ENCODE assay signal across 8 cellular contexts in genomic region chr7:35985126-35985754, GRCh38.
DNase-seq lines count a peak whose midpoint lies in the region; ATAC-seq and TF ChIP-seq lines count a peak whose summit lies in the region.

No MANE protein-coding gene starts in this region.

- H3K4me1 Mint-ChIP-seq in activated naive CD8-positive, alpha-beta T cell treated with anti-CD3 and anti-CD28 coated beads, Interleukin-2, amount 10 ng/mL, durations not matched to agents 7 days and 5 days = no peaks in the 10 kb centered on the region

- H3K36me3 ChIP-seq in HCT116 (ENCODE audit: control insufficient read depth in 1 of 2, insufficient read depth in 2 of 2, low read length in 2 of 2) (no peaks in the 10 kb centered on the region), SU-DHL-6 (ENCODE audit: low read length) (no peaks in the 10 kb centered on the region)

- H3K4me2 ChIP-seq in HCT116 (ENCODE audit: low read length) = no peak overlapping the region
- no peak overlapping the region for H3K4me2 ChIP-seq in SU-DHL-6 (ENCODE audit: low read depth, low read length, poor library complexity, severe bottlenecking)

- H3K27me3 ChIP-seq in HCT116 (ENCODE audit: insufficient read depth, low read length) = no peaks in the 10 kb centered on the region
- H3K27me3 ChIP-seq in SU-DHL-6 (ENCODE audit: low read length) = no peaks in the 10 kb centered on the region

- TF ChIP-seq POLR2A in HCT116 (IDR thresholded peaks at IDR 0.05; ENCODE audit: borderline replicate concordance, extremely low read depth, insufficient read depth, insufficient read length) = no peak

- no peaks in the 10 kb centered on the region for H3K36me3 Mint-ChIP-seq in activated naive CD8-positive, alpha-beta T cell treated with anti-CD3 and anti-CD28 coated beads, Interleukin-2, amount 10 ng/mL, durations not matched to agents 7 days and 5 days

- H3K79me2 ChIP-seq in HCT116 (ENCODE audit: insufficient read depth, low read length) = no peaks in the 10 kb centered on the region
- no peaks in the 10 kb centered on the region for H3K79me2 ChIP-seq in SU-DHL-6 (ENCODE audit: insufficient read depth, low read length)

- H3K4me3 Mint-ChIP-seq in activated naive CD8-positive, alpha-beta T cell treated with anti-CD3 and anti-CD28 coated beads, Interleukin-2, amount 10 ng/mL, durations not matched to agents 7 days and 5 days = no peak overlapping the region

- H3K9me3 ChIP-seq in HCT116 (ENCODE audit: control insufficient read depth in 1 of 2, insufficient read depth in 1 of 2, low read depth in 1 of 2, low read length in 2 of 2) = no peaks in the 10 kb centered on the region
- no peaks in the 10 kb centered on the region for H3K9me3 ChIP-seq in SU-DHL-6 (ENCODE audit: insufficient read depth, low read length)

- peak; percentile 47 for DNase-seq in GF-D8 (lab: John Stamatoyannopoulos, UW)
- DNase-seq in HCT116 (ENCODE audit: low read depth, low spot score) = peak; percentile 47
- DNase-seq in MV-4-11 (lab: John Stamatoyannopoulos, UW) = peak; percentile 62
- DNase-seq in activated naive CD8-positive, alpha-beta T cell treated with anti-CD3 and anti-CD28 coated beads, Interleukin-2, amount 10 ng/mL, durations not matched to agents 7 days and 5 days = peak; percentile 71
- peak; percentile 85 for DNase-seq in left cardiac atrium
- peak; percentile 65 for DNase-seq in putamen (ENCODE audit: low spot score)
- no peak for DNase-seq in OCI-M2 (lab: John Stamatoyannopoulos, UW; ENCODE audit: unreplicated experiment)

- TF ChIP-seq CTCF in HCT116 (IDR thresholded peaks at IDR 0.05 in 2 of 3, conservative IDR thresholded peaks at IDR 0.05 in 1 of 3; ENCODE audit: borderline replicate concordance in 1 of 3, insufficient read depth in 1 of 3, low read depth in 2 of 3, low read length in 2 of 3) = peak; percentile 92 to 96 (median 93)
- TF ChIP-seq CTCF in SU-DHL-6 (IDR thresholded peaks at IDR 0.05; ENCODE audit: insufficient read depth, low read length, poor library complexity, severe bottlenecking) = peak; percentile 97

- peak; percentile 99 for TF ChIP-seq RAD21 in HCT116 (IDR thresholded peaks at IDR 0.05; ENCODE audit: low read depth)

- ATAC-seq in HCT116 (peak; percentile 100), left cardiac atrium (peak; percentile 97 to 99)
- peak; percentile 95 for ATAC-seq in activated naive CD8-positive, alpha-beta T cell treated with anti-CD3 and anti-CD28 coated beads, Interleukin-2, amount 10 ng/mL, durations not matched to agents 7 days and 5 days (ENCODE audit: low read depth)

- H3K4me3 ChIP-seq in HCT116 (replicated peaks in 1 of 2; ENCODE audit: low read depth in 1 of 2, low read length in 2 of 2) (no peak overlapping the region), SU-DHL-6 (ENCODE audit: insufficient read depth, low read length, poor library complexity, severe bottlenecking) (no peak overlapping the region)

- H4K20me1 ChIP-seq in HCT116 (ENCODE audit: insufficient read depth) (no peaks in the 10 kb centered on the region), SU-DHL-6 (ENCODE audit: low read depth, low read length) (no peaks in the 10 kb centered on the region)

- H3K4me1 ChIP-seq in HCT116 (ENCODE audit: control insufficient read depth in 1 of 2, insufficient read depth in 2 of 2, low read length in 2 of 2) = no peaks in the 10 kb centered on the region

- no TSS peak for BruUV-seq in HCT116 (replicated peaks; lab: Mats Ljungman, UMichigan)

- CTCF ChIA-PET in HCT116 (lab: Charles Lee) = interaction anchor here (0.7 to 4.0 kb wide), 8 partner anchors 9 to 456 kb away, joined by 3 to 74 read pairs (median 5); no protein-coding TSS in a partner anchor

- intact Hi-C loops in HCT116 (cut with micrococcal nuclease) (loop anchor here (1.0 to 5.0 kb wide), 4 partner anchors 97 to 334 kb away; no protein-coding TSS in a partner anchor), left cardiac atrium (cut with DNase I) (loop anchor here in 1 of 2 donors (1.0 to 10.0 kb wide), 2 partner anchors 110 to 306 kb away; no protein-coding TSS in a partner anchor)

- no peaks in the 10 kb centered on the region for H3F3A ChIP-seq in SU-DHL-6 (ENCODE audit: insufficient read depth)

- H3K27me3 Mint-ChIP-seq in activated naive CD8-positive, alpha-beta T cell treated with anti-CD3 and anti-CD28 coated beads, Interleukin-2, amount 10 ng/mL, durations not matched to agents 7 days and 5 days = peaks cover 2% of the 10 kb centered on the region

- no peak overlapping the region for H3K9ac ChIP-seq in HCT116 (ENCODE audit: low read length)
- H3K9ac ChIP-seq in SU-DHL-6 (ENCODE audit: low read length) = no peak overlapping the region

- POLR2A ChIA-PET in HCT116 (lab: Charles Lee) = interaction anchor here (0.9 kb wide), 1 partner anchor 305 kb away, joined by 3 read pairs; no protein-coding TSS in a partner anchor
- POLR2A ChIA-PET in activated naive CD8-positive, alpha-beta T cell treated with anti-CD3 and anti-CD28 coated beads, Interleukin-2, amount 10 ng/mL, durations not matched to agents 7 days and 5 days (lab: Charles Lee) = no interaction called here

- RAD21 ChIA-PET in HCT116 (lab: Charles Lee; ENCODE audit: low non-redundant PET in 1 of 2, low total read pairs in 2 of 2, uncharacterized antibody in 2 of 2, unreplicated experiment in 2 of 2) = interaction anchor here (1.0 to 2.3 kb wide), 7 partner anchors 19 to 334 kb away, joined by 3 to 14 read pairs (median 9); no protein-coding TSS in a partner anchor

- H3K27ac ChIP-seq in HCT116 (ENCODE audit: low read depth, low read length) (no peak overlapping the region), SU-DHL-6 (ENCODE audit: low read depth, low read length) (no peak overlapping the region)

- H2AFZ ChIP-seq in HCT116 (ENCODE audit: low read depth, low read length, poor library complexity, severe bottlenecking) (peak overlapping the region; percentile 84), SU-DHL-6 (ENCODE audit: low read depth, low read length, severe bottlenecking) (peak overlapping the region; percentile 29)

- no peaks in the 10 kb centered on the region for H3K9me2 ChIP-seq in HCT116 (ENCODE audit: insufficient read depth)
- no peaks in the 10 kb centered on the region for H3K9me2 ChIP-seq in SU-DHL-6 (replicated peaks; ENCODE audit: insufficient read depth, low read length)

- H3K9me3 Mint-ChIP-seq in activated naive CD8-positive, alpha-beta T cell treated with anti-CD3 and anti-CD28 coated beads, Interleukin-2, amount 10 ng/mL, durations not matched to agents 7 days and 5 days = no peaks in the 10 kb centered on the region

- no peak overlapping the region for H3K27ac Mint-ChIP-seq in activated naive CD8-positive, alpha-beta T cell treated with anti-CD3 and anti-CD28 coated beads, Interleukin-2, amount 10 ng/mL, durations not matched to agents 7 days and 5 days

TF ChIP-seq in HCT116, 20 proteins besides CTCF, POLR2A, EP300 and RAD21:
- TF ChIP-seq JUND (IDR thresholded peaks at IDR 0.05) (no peak), CEBPB (IDR thresholded peaks at IDR 0.05; ENCODE audit: low read depth) (no peak), EZH2 (IDR thresholded peaks at IDR 0.05) (no peak)
